In the genomic region with DNA sequence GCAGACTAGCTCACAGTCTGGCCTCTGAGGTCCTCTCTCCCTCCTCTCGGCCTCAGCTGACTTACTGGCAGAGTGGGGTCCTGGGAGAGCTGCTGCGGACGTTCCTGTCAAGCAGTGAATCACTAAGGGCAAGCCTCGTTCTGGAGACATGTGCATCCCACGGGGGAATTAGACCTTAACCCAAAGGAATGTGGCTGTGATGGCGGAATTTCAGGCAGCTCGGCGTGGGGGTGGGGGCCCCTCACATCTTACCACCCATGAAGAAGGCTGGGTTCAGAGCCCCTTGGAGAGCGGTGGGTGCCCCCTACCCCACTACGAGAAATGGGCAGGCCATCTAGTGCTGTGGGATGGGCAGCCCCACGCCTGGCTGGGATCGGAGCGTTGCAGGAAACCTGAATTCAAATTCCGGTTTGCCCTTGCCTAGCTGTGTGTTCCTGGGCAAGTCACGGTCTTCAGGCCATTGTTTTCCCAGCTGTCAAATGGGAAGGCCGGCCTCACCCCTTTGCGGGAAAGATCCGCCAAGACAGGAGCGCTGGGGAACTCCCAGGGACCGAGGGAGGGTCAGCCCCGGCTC, we compare ENCODE assay signal across 8 cellular contexts. TPM values are rescaled to one million over a fixed set of nuclear protein-coding genes. Genes with fewer than 3 reads are reported as not detected.
DNase-seq lines count a peak whose midpoint lies in the region; ATAC-seq and TF ChIP-seq lines count a peak whose summit lies in the region.

No MANE protein-coding gene starts in this region.

- H3K27ac Mint-ChIP-seq in glutamatergic neuron (ENCODE audit: unreplicated experiment), result no peak overlapping the region

- 32% methylated on average over 19 of the region's 21 CpGs for WGBS in prostate gland

- ATAC-seq in HG03354 (IDR thresholded peaks at IDR 0.05; ENCODE audit: poor library complexity, severe bottlenecking, unreplicated experiment) (no peak), GM21423 (IDR thresholded peaks at IDR 0.05; ENCODE audit: unreplicated experiment) (no peak), HG03520 (IDR thresholded peaks at IDR 0.05; ENCODE audit: unreplicated experiment) (no peak)

- H3K4me3 ChIP-seq in prostate gland, result peak overlapping the region; percentile 39 to 41

- H3K9me3 Mint-ChIP-seq in glutamatergic neuron (ENCODE audit: unreplicated experiment), result peaks cover 3% of the 10 kb centered on the region

- no peak for TF ChIP-seq POLR2A in prostate gland (IDR thresholded peaks at IDR 0.05)

- peak overlapping the region in 1 of 2 donors; percentile 29 for H3K27ac ChIP-seq in prostate gland

- no peaks in the 10 kb centered on the region for H3K4me1 ChIP-seq in prostate gland (replicated peaks)

- H3K9me3 ChIP-seq in prostate gland, result no peaks in the 10 kb centered on the region

- TF ChIP-seq CTCF in glutamatergic neuron (IDR thresholded peaks at IDR 0.05; ENCODE audit: partially characterized antibody, unreplicated experiment), result no peak
- TF ChIP-seq CTCF in prostate gland (IDR thresholded peaks at IDR 0.05), result no peak

- H3K4me1 Mint-ChIP-seq in glutamatergic neuron (ENCODE audit: low read depth, unreplicated experiment), result peaks cover 8% of the 10 kb centered on the region

- intact Hi-C loops in prostate gland (cut with DNase I), result no loop called here

- peaks cover 2% of the 10 kb centered on the region for H3K27me3 Mint-ChIP-seq in glutamatergic neuron (ENCODE audit: unreplicated experiment)

- no peaks in the 10 kb centered on the region for H3K36me3 Mint-ChIP-seq in glutamatergic neuron (ENCODE audit: unreplicated experiment)

- H3K27me3 ChIP-seq in prostate gland (replicated peaks; ENCODE audit: insufficient read depth), result no peaks in the 10 kb centered on the region

- DNase-seq in GM03348 (ENCODE audit: low spot score) (peak; percentile 90), T1000 (lab: John Stamatoyannopoulos, UW) (peak; percentile 59), glutamatergic neuron (no peak), prostate gland (ENCODE audit: low spot score) (no peak)
- DNase-seq in NK-92 treated with Interleukin-12 subunit alpha and Interleukin-12 subunit beta, amount 100 ng/mL, for 24 hours (lab: John Stamatoyannopoulos, UW), result no peak

- H3K4me3 Mint-ChIP-seq in glutamatergic neuron (ENCODE audit: unreplicated experiment), result peak overlapping the region; percentile 79

- no peaks in the 10 kb centered on the region for H3K36me3 ChIP-seq in prostate gland

RNA-seq across cellular contexts. Expression of a gene that starts 0.6 kb away (rescaled TPM):
- total RNA-seq in glutamatergic neuron (ENCODE audit: unreplicated experiment) (0.39 TPM), prostate gland (10 to 100 TPM; 16.2 to 37.3 TPM)

Comparison
In these comparisons a context has a peak if more than half of its experiments do, and no peak if none do; other contexts are left out.
1. DNase-seq: peak in GM03348 (single experiment) and T1000 (single experiment); none in glutamatergic neuron (single experiment), prostate gland (single experiment) and NK-92 treated with Interleukin-12 subunit alpha and Interleukin-12 subunit beta, amount 100 ng/mL, for 24 hours (single experiment).
2. RNA of a gene that starts 0.6 kb away (total RNA-seq): 16.2 to 37.3 TPM in prostate gland; 0.39 TPM in glutamatergic neuron (single experiment); every median in the first group is over 10 times any median in the second.